ENCODE assay signal across 8 cellular contexts in genomic region chr17:54951286-54951685, GRCh38. TPM values are rescaled to one million over a fixed set of nuclear protein-coding genes. Genes with fewer than 3 reads are reported as not detected.
"Had no signal": no experiment of that assay in that cellular context is flagged by ENCODE, and none has a peak within 500 bp of the region (broad histone marks: within the 10 kb centered on the region; RNA-seq: fewer than 3 reads in every experiment).

No MANE protein-coding gene starts in this region.

- H3K4me3 ChIP-seq: K562 had no signal

- DNase-seq: IMR-90, KBM-7, KG1 had no signal

- FAIRE-seq: HTR-8/SVneo, K562 had no signal

- H3K9ac ChIP-seq: KMS-11 had no signal

- H3K27ac ChIP-seq: HL-60, KMS-11 had no signal

- H3K4me2 ChIP-seq: KMS-11 had no signal

- ATAC-seq: K562 had no signal

RNA-seq across cellular contexts. Expression of gene TOM1L1, which starts 50.6 kb away (rescaled TPM):
- polyA plus RNA-seq: IgD-negative memory B cell had no signal
